18 cellular contexts compared by ENCODE assay signal in the genomic region with DNA sequence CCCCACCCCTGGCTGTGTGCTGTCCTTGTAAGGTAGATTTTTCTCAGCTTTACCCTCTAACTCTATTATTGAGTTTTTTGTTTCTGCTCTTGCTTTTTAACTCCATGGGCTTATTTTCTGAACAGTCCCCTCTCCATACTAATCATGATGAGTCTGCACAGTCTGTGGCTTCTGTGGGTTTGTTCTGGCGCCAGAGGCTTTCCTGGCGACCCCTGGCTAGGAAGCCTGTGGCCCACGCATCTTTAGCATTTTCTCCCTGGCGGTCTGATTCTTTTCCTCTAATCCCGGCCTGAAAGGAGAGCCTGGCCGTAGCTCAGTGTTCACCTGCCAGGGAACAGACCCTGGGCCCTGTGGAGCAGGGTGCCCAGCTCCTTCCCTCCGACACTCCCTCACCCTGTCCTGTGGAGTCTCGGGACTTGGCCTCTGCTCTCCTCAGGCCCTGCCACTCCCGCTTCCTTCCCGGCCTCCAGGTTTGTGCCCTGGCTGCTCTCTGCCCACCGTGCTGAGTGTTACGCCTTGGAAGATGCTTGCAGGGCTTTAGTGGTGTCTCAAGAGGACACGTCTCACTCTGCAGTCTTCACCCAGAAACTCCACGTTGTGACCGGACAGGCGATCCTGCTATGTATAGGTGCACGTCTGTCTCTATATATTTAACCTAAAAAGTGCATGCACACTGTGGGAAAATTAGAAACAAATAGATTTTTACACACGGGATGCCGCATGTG. TPM values are rescaled to one million over a fixed set of nuclear protein-coding genes. Genes with fewer than 3 reads are reported as not detected.
DNase-seq lines count a peak whose midpoint lies in the region; TF ChIP-seq lines count a peak whose summit lies in the region.
"Had no signal": no experiment of that assay in that cellular context is flagged by ENCODE, and none has a peak within 500 bp of the region (broad histone marks: within the 10 kb centered on the region; RNA-seq: fewer than 3 reads in every experiment).

No MANE protein-coding gene starts in this region.

- peaks cover 5% of the 10 kb centered on the region for H3K36me3 Mint-ChIP-seq in osteocyte (ENCODE audit: unreplicated experiment)
- H3K36me3 Mint-ChIP-seq in activated CD4-positive, alpha-beta T cell treated with anti-CD3 and anti-CD28 coated beads, Interleukin-2, amount 10 ng/mL, durations not matched to agents 7 days and 5 days (ENCODE audit: low read depth): no peaks in the 10 kb centered on the region

- CTCF ChIA-PET in activated CD4-positive, alpha-beta T cell treated with anti-CD3 and anti-CD28 coated beads, Interleukin-2, amount 10 ng/mL, durations not matched to agents 7 days and 5 days (lab: Charles Lee): no interaction called here

- H3K27ac Mint-ChIP-seq in osteocyte (ENCODE audit: unreplicated experiment): peak overlapping the region; percentile 58
- H3K27ac Mint-ChIP-seq in activated CD4-positive, alpha-beta T cell treated with anti-CD3 and anti-CD28 coated beads, Interleukin-2, amount 10 ng/mL, durations not matched to agents 7 days and 5 days: no peak overlapping the region
- H3K27ac Mint-ChIP-seq: activated B cell treated with CpG ODN at 0.5 μM for 24 hours had no signal

- H4K20me1 ChIP-seq in BLaER1 treated with 17β-estradiol and CSF1 and Interleukin-3, amounts not matched to agents 10 nM and 100 nM: peaks cover 0 to 49% (median 17%) of the 10 kb centered on the region in 11 experiments; a peak in 12 of 22 replicates

- H3K27ac ChIP-seq in BLaER1 treated with 17β-estradiol and CSF1 and Interleukin-3, amounts not matched to agents 10 nM and 100 nM: peak overlapping the region in 7 of 11 experiments; percentile 13 to 66 (median 57); a peak in 10 of 22 replicates
- H3K27ac ChIP-seq in coronary artery: no peak overlapping the region
- H3K27ac ChIP-seq: ascending aorta had no signal

- H3K36me3 ChIP-seq in BLaER1 treated with 17β-estradiol and CSF1 and Interleukin-3, amounts not matched to agents 10 nM and 100 nM: peaks cover 0 to 79% (median 24%) of the 10 kb centered on the region in 11 experiments; a peak in 12 of 22 replicates
- H3K36me3 ChIP-seq: ascending aorta had no signal

- peaks cover 0 to 6% (median 0%) of the 10 kb centered on the region in 11 experiments; a peak in 5 of 22 replicates for H3K9me3 ChIP-seq in BLaER1 treated with 17β-estradiol and CSF1 and Interleukin-3, amounts not matched to agents 10 nM and 100 nM (replicated peaks in 1 of 11)
- H3K9me3 ChIP-seq: ascending aorta had no signal

- no peaks in the 10 kb centered on the region for H3K9me3 Mint-ChIP-seq in osteocyte (ENCODE audit: unreplicated experiment)
- H3K9me3 Mint-ChIP-seq in activated CD4-positive, alpha-beta T cell treated with anti-CD3 and anti-CD28 coated beads, Interleukin-2, amount 10 ng/mL, durations not matched to agents 7 days and 5 days: peaks cover 2% of the 10 kb centered on the region
- H3K9me3 Mint-ChIP-seq: activated B cell treated with CpG ODN at 0.5 μM for 24 hours had no signal

- H3K9ac ChIP-seq in BLaER1 treated with 17β-estradiol and CSF1 and Interleukin-3, amounts not matched to agents 10 nM and 100 nM: peak overlapping the region in 8 of 11 experiments; percentile 0 to 56 (median 39); a peak in 11 of 22 replicates

- H3K27me3 ChIP-seq in BLaER1 treated with 17β-estradiol and CSF1 and Interleukin-3, amounts not matched to agents 10 nM and 100 nM: peaks cover 0 to 57% (median 0%) of the 10 kb centered on the region in 11 experiments; a peak in 5 of 22 replicates
- H3K27me3 ChIP-seq: ascending aorta had no signal

- no peak overlapping the region for H3K4me3 Mint-ChIP-seq in osteocyte (ENCODE audit: unreplicated experiment)
- no peak overlapping the region for H3K4me3 Mint-ChIP-seq in activated CD4-positive, alpha-beta T cell treated with anti-CD3 and anti-CD28 coated beads, Interleukin-2, amount 10 ng/mL, durations not matched to agents 7 days and 5 days
- H3K4me3 Mint-ChIP-seq: activated B cell treated with CpG ODN at 0.5 μM for 24 hours had no signal

- H3K4me3 ChIP-seq in BLaER1 treated with 17β-estradiol and CSF1 and Interleukin-3, amounts not matched to agents 10 nM and 100 nM: peak overlapping the region in 3 of 10 experiments; percentile 21 to 48 (median 32); a peak in 4 of 20 replicates
- no peak overlapping the region for H3K4me3 ChIP-seq in coronary artery
- H3K4me3 ChIP-seq: ascending aorta had no signal

- H3K27me3 Mint-ChIP-seq in osteocyte (ENCODE audit: unreplicated experiment): no peaks in the 10 kb centered on the region
- no peaks in the 10 kb centered on the region for H3K27me3 Mint-ChIP-seq in activated CD4-positive, alpha-beta T cell treated with anti-CD3 and anti-CD28 coated beads, Interleukin-2, amount 10 ng/mL, durations not matched to agents 7 days and 5 days

- peaks cover 24% of the 10 kb centered on the region for H3K4me1 Mint-ChIP-seq in osteocyte (ENCODE audit: unreplicated experiment)
- no peaks in the 10 kb centered on the region for H3K4me1 Mint-ChIP-seq in activated CD4-positive, alpha-beta T cell treated with anti-CD3 and anti-CD28 coated beads, Interleukin-2, amount 10 ng/mL, durations not matched to agents 7 days and 5 days
- H3K4me1 Mint-ChIP-seq: activated B cell treated with CpG ODN at 0.5 μM for 24 hours had no signal

- peak overlapping the region; percentile 76 to 97 (median 92) for H3K4me2 ChIP-seq in BLaER1 treated with 17β-estradiol and CSF1 and Interleukin-3, amounts not matched to agents 10 nM and 100 nM

- DNase-seq in M059J (ENCODE audit: low read depth): peak; percentile 83
- DNase-seq in coronary artery (ENCODE audit: low spot score): peak; percentile 29
- no peak for DNase-seq in osteocyte (ENCODE audit: extremely low spot score, unreplicated experiment)
- no peak for DNase-seq in effector CD8-positive, alpha-beta T cell (lab: John Stamatoyannopoulos, UW)
- no peak for DNase-seq in NCI-H2029 treated with DMSO at 0.1 percent for 48 hours (lab: John Stamatoyannopoulos, UW)
- DNase-seq in DMS79 (lab: John Stamatoyannopoulos, UW): no peak
- DNase-seq in activated CD4-positive, alpha-beta T cell treated with anti-CD3 and anti-CD28 coated beads, Interleukin-2, amount 10 ng/mL, durations not matched to agents 7 days and 5 days: no peak
- DNase-seq: activated B cell treated with CpG ODN at 0.5 μM for 24 hours; activated T-cell treated with anti-CD3 and anti-CD28 coated beads, Interleukin-2, amount 50 U/mL, for 1 hour; Calu3; midbrain; NCI-H1417 treated with DMSO at 0.1 percent for 48 hours had no signal

- POLR2A ChIA-PET in activated CD4-positive, alpha-beta T cell treated with anti-CD3 and anti-CD28 coated beads, Interleukin-2, amount 10 ng/mL, durations not matched to agents 7 days and 5 days (lab: Charles Lee): no interaction called here

- TF ChIP-seq CTCF in coronary artery (IDR thresholded peaks at IDR 0.05): no peak
- TF ChIP-seq CTCF in osteocyte (IDR thresholded peaks at IDR 0.05): no peak

- peaks cover 50 to 95% (median 86%) of the 10 kb centered on the region in 10 experiments for H3K4me1 ChIP-seq in BLaER1 treated with 17β-estradiol and CSF1 and Interleukin-3, amounts not matched to agents 10 nM and 100 nM
- H3K4me1 ChIP-seq: ascending aorta had no signal

RNA-seq across cellular contexts. Expression of a gene that starts 31.7 kb away (rescaled TPM):
- total RNA-seq in M059J (2014; rRNA removed; shearing (Covaris generic)): not detected in 2 replicates
- total RNA-seq in osteocyte: not detected in 2 replicates
- total RNA-seq in activated CD4-positive, alpha-beta T cell treated with anti-CD3 and anti-CD28 coated beads, Interleukin-2, amount 10 ng/mL, durations not matched to agents 7 days and 5 days: under 1 TPM in 1 of 2 experiments, not detected in 1; 0.17 TPM
- total RNA-seq: activated B cell treated with CpG ODN at 0.5 μM for 24 hours, ascending aorta, Calu3, epithelial cell of proximal tubule, H4, renal cortical epithelial cell, SK-MEL-5 had no signal

RNA-seq across cellular contexts. Expression of a gene that starts 58.3 kb away (rescaled TPM):
- 3.4 and 5.4 TPM in 2 replicates for total RNA-seq in M059J (2014; rRNA removed; shearing (Covaris generic))
- total RNA-seq in osteocyte: 9.9 and 11.1 TPM in 2 replicates
- 1 to 10 TPM; 8.0 to 8.7 TPM for total RNA-seq in activated CD4-positive, alpha-beta T cell treated with anti-CD3 and anti-CD28 coated beads, Interleukin-2, amount 10 ng/mL, durations not matched to agents 7 days and 5 days

RNA-seq across cellular contexts. Expression of a gene that starts 58.5 kb away (rescaled TPM):
- total RNA-seq in M059J (2014; rRNA removed; shearing (Covaris generic)): 78.4 and 109 TPM in 2 replicates
- 130 and 136 TPM in 2 replicates for total RNA-seq in osteocyte
- total RNA-seq in activated CD4-positive, alpha-beta T cell treated with anti-CD3 and anti-CD28 coated beads, Interleukin-2, amount 10 ng/mL, durations not matched to agents 7 days and 5 days: 100 to 1,000 TPM; 130 to 150 TPM

Comparison
In these comparisons a context has a peak if more than half of its experiments do, and no peak if none do; other contexts are left out.
1. H3K27ac ChIP-seq: peak in BLaER1 treated with 17β-estradiol and CSF1 and Interleukin-3, amounts not matched to agents 10 nM and 100 nM (7 of 11); none in coronary artery (0 of 2).
2. DNase-seq: peak in M059J (single experiment) and coronary artery (single experiment); none in osteocyte (single experiment), effector CD8-positive, alpha-beta T cell (single experiment), NCI-H2029 treated with DMSO at 0.1 percent for 48 hours (single experiment), DMS79 (single experiment) and activated CD4-positive, alpha-beta T cell treated with anti-CD3 and anti-CD28 coated beads, Interleukin-2, amount 10 ng/mL, durations not matched to agents 7 days and 5 days (single experiment).